Comparison of ENCODE assay signal across 19 cellular contexts in genomic region chr4:38765391-38765790, GRCh38. TPM values are rescaled to one million over a fixed set of nuclear protein-coding genes. Genes with fewer than 3 reads are reported as not detected.
DNase-seq lines count a peak whose midpoint lies in the region; ATAC-seq and TF ChIP-seq lines count a peak whose summit lies in the region.
"Had no signal": no experiment of that assay in that cellular context is flagged by ENCODE, and none has a peak within 500 bp of the region (broad histone marks: within the 10 kb centered on the region; RNA-seq: fewer than 3 reads in every experiment).

No MANE protein-coding gene starts in this region.

- H3K27ac ChIP-seq in RWPE2 (ENCODE audit: poor library complexity, severe bottlenecking) (no peak overlapping the region), prostate gland (no peak overlapping the region)
- H3K27ac ChIP-seq: body of pancreas, left lung, neutrophil had no signal

- no peaks in the 10 kb centered on the region for H3K9me3 ChIP-seq in RWPE2 (ENCODE audit: severe bottlenecking)
- H3K9me3 ChIP-seq in prostate gland: no peaks in the 10 kb centered on the region
- H3K9me3 ChIP-seq: body of pancreas, left lung, mucosa of descending colon, neutrophil had no signal

- H3K36me3 ChIP-seq in RWPE2 (ENCODE audit: low read depth) (no peaks in the 10 kb centered on the region), prostate gland (no peaks in the 10 kb centered on the region)
- H3K36me3 ChIP-seq: left lung, neutrophil had no signal

- H3K4me1 ChIP-seq in RWPE2 (ENCODE audit: insufficient read depth, poor library complexity, severe bottlenecking): no peaks in the 10 kb centered on the region
- H3K4me1 ChIP-seq in prostate gland (replicated peaks): no peaks in the 10 kb centered on the region
- H3K4me1 ChIP-seq: body of pancreas had no signal

- TF ChIP-seq POLR2A in prostate gland (IDR thresholded peaks at IDR 0.05): no peak

- TF ChIP-seq CTCF in RWPE2 (IDR thresholded peaks at IDR 0.05; ENCODE audit: poor library complexity, severe bottlenecking): no peak
- no peak for TF ChIP-seq CTCF in fibroblast of mammary gland (conservative IDR thresholded peaks at IDR 0.05; ENCODE audit: control insufficient read depth, insufficient read depth, low read depth, low read length)
- TF ChIP-seq CTCF in prostate gland (IDR thresholded peaks at IDR 0.05): no peak

- DNase-seq in ELR (ENCODE audit: low read depth): peak; percentile 63
- DNase-seq in RWPE2 (ENCODE audit: low spot score): no peak
- peak; percentile 68 for DNase-seq in fibroblast of mammary gland (ENCODE audit: low read depth)
- DNase-seq in skeletal muscle cell (ENCODE audit: low read depth): peak; percentile 69
- no peak for DNase-seq in hepatic stellate cell (ENCODE audit: low spot score)
- no peak for DNase-seq in prostate gland (ENCODE audit: low spot score)
- DNase-seq: activated CD8-positive, alpha-beta T cell treated with anti-CD3 and anti-CD28 coated beads, Interleukin-2, amount 10 ng/mL, durations not matched to agents 7 days and 5 days; activated naive CD4-positive, alpha-beta T cell treated with anti-CD3 and anti-CD28 coated beads, Interleukin-2, amount 10 ng/mL, durations not matched to agents 7 days and 5 days; activated T-cell treated with anti-CD3 and anti-CD28 coated beads, Interleukin-2, amount 50 U/mL, for 24 hours; body of pancreas; left lung; mucosa of descending colon; NCI-H1436; NCI-H2171 treated with DMSO at 0.1 percent for 48 hours; T-helper 2 cell had no signal

- H3K4me3 ChIP-seq in RWPE2 (ENCODE audit: severe bottlenecking): no peak overlapping the region
- H3K4me3 ChIP-seq in fibroblast of mammary gland (ENCODE audit: control insufficient read depth, low read depth, low read length): no peak overlapping the region
- H3K4me3 ChIP-seq in skeletal muscle cell (ENCODE audit: low read depth, low read length): no peak overlapping the region
- H3K4me3 ChIP-seq in prostate gland: no peak overlapping the region
- H3K4me3 ChIP-seq: body of pancreas, left lung, mucosa of descending colon had no signal

- intact Hi-C loops in prostate gland (cut with DNase I): loop anchor here (10.0 kb wide), 1 partner anchor 369 kb away; no protein-coding TSS in a partner anchor

- ATAC-seq in RWPE2 (ENCODE audit: low read depth) (0 out of 3 replicates have a peak, but pooled peaks have one; percentile 21), HG02571 (IDR thresholded peaks at IDR 0.05; ENCODE audit: unreplicated experiment) (no peak), SK-N-SH treated with all-trans-retinoic acid at 6 μM for 48 hours (no peak)
- ATAC-seq: activated CD8-positive, alpha-beta T cell treated with anti-CD3 and anti-CD28 coated beads, Interleukin-2, amount 10 ng/mL, durations not matched to agents 7 days and 5 days; body of pancreas; left lung; mucosa of descending colon had no signal

- 95% methylated on average over 4 of the region's 4 CpGs for WGBS in prostate gland

- no peaks in the 10 kb centered on the region for H3K27me3 ChIP-seq in RWPE2 (ENCODE audit: insufficient read depth, poor library complexity, severe bottlenecking)
- no peaks in the 10 kb centered on the region for H3K27me3 ChIP-seq in prostate gland (replicated peaks; ENCODE audit: insufficient read depth)
- H3K27me3 ChIP-seq: body of pancreas, left lung, neutrophil had no signal

TF ChIP-seq in SK-N-SH treated with all-trans-retinoic acid at 6 μM for 48 hours, 23 proteins besides CTCF, POLR2A, EP300 and RAD21:
- TF ChIP-seq PATZ1 (CRISPR knock-in tag; IDR thresholded peaks at IDR 0.05; ENCODE audit: borderline replicate concordance): no peak
- no peak for TF ChIP-seq TSHZ2 (CRISPR knock-in tag; IDR thresholded peaks at IDR 0.05)
- TF ChIP-seq SNAI2 (CRISPR knock-in tag; IDR thresholded peaks at IDR 0.05): no peak
- no peak for TF ChIP-seq RARB (CRISPR knock-in tag; IDR thresholded peaks at IDR 0.05)

RNA-seq across cellular contexts. Expression of gene TLR10, which starts 17.4 kb away (rescaled TPM):
- under 1 TPM; 0.14 to 0.68 TPM for total RNA-seq in prostate gland
- total RNA-seq: MCF 10A had no signal

RNA-seq across cellular contexts. Expression of gene TLR1, which starts 39.2 kb away (rescaled TPM):
- 1 to 10 TPM; 7.4 to 7.8 TPM for total RNA-seq in prostate gland

Comparison
In these comparisons a context has a peak if more than half of its experiments do, and no peak if none do; other contexts are left out.
1. DNase-seq: peak in ELR (single experiment), fibroblast of mammary gland (single experiment) and skeletal muscle cell (single experiment); none in RWPE2 (single experiment), hepatic stellate cell (single experiment) and prostate gland (single experiment).